Comparison of ENCODE assay signal across 1 cellular context in genomic region chr3:123066896-123067688, GRCh38.
TF ChIP-seq lines count a peak whose summit lies in the region.

Gene PDIA5, plus strand, starts transcription at chr3:123067025. Its CDS starts 140 bp downstream, at chr3:123067165.

TF ChIP-seq in K562, 482 proteins besides CTCF, POLR2A, EP300 and RAD21 (continued from another document and continues in another):
- TF ChIP-seq ZBTB34 (CRISPR knock-in tag; IDR thresholded peaks at IDR 0.05) (no peak), TAF9B (IDR thresholded peaks at IDR 0.05; ENCODE audit: partially characterized antibody) (no peak), FOSL1 (tag; conservative IDR thresholded peaks at IDR 0.05) (no peak), SREBF2 (CRISPR knock-in tag; IDR thresholded peaks at IDR 0.05) (no peak), MLX (CRISPR knock-in tag; conservative IDR thresholded peaks at IDR 0.05) (no peak), NFXL1 (CRISPR knock-in tag; IDR thresholded peaks at IDR 0.05) (no peak), GTF2F1 (IDR thresholded peaks at IDR 0.05; ENCODE audit: low read depth, low read length) (no peak), PURB (CRISPR knock-in tag; IDR thresholded peaks at IDR 0.05; ENCODE audit: low read depth) (no peak), DPF2 (IDR thresholded peaks at IDR 0.05) (no peak), ZNF655 (CRISPR knock-in tag; IDR thresholded peaks at IDR 0.05) (no peak), STAT5B (CRISPR knock-in tag; IDR thresholded peaks at IDR 0.05) (no peak), ELF4 (CRISPR knock-in tag; IDR thresholded peaks at IDR 0.05) (no peak), ZNF407 (IDR thresholded peaks at IDR 0.05; ENCODE audit: low read depth) (no peak), ELK3 (CRISPR knock-in tag; IDR thresholded peaks at IDR 0.05) (no peak), HNRNPUL1 (IDR thresholded peaks at IDR 0.05; ENCODE audit: low read length) (no peak), ZNF23 (CRISPR knock-in tag; IDR thresholded peaks at IDR 0.05) (no peak), ELF2 (CRISPR knock-in tag; IDR thresholded peaks at IDR 0.05) (no peak), ELF1 (tag; IDR thresholded peaks at IDR 0.05) (peak; percentile 28; the same call in 1 of the 2 replicates), MAFG (tag; conservative IDR thresholded peaks at IDR 0.05) (no peak), ZNF280B (CRISPR knock-in tag; IDR thresholded peaks at IDR 0.05) (no peak), FOXJ3 (CRISPR knock-in tag; IDR thresholded peaks at IDR 0.05) (no peak), ETS1 (conservative IDR thresholded peaks at IDR 0.05; ENCODE audit: control insufficient read depth, low read depth, low read length) (peak; percentile 84), THAP12 (CRISPR knock-in tag; IDR thresholded peaks at IDR 0.05) (no peak), ZEB2 (IDR thresholded peaks at IDR 0.05) (no peak), ZNF586 (CRISPR knock-in tag; conservative IDR thresholded peaks at IDR 0.05) (no peak), ZZZ3 (IDR thresholded peaks at IDR 0.05) (no peak), KAT7 (CRISPR knock-in tag; IDR thresholded peaks at IDR 0.05; ENCODE audit: borderline replicate concordance) (no peak), PHTF2 (CRISPR knock-in tag; IDR thresholded peaks at IDR 0.05) (no peak), ILF3 (IDR thresholded peaks at IDR 0.05; ENCODE audit: borderline replicate concordance) (no peak)
- TF ChIP-seq, protein P1, sequence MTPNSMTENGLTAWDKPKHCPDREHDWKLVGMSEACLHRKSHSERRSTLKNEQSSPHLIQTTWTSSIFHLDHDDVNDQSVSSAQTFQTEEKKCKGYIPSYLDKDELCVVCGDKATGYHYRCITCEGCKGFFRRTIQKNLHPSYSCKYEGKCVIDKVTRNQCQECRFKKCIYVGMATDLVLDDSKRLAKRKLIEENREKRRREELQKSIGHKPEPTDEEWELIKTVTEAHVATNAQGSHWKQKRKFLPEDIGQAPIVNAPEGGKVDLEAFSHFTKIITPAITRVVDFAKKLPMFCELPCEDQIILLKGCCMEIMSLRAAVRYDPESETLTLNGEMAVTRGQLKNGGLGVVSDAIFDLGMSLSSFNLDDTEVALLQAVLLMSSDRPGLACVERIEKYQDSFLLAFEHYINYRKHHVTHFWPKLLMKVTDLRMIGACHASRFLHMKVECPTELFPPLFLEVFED (CRISPR knock-in tag; conservative IDR thresholded peaks at IDR 0.05): no peak
- TF ChIP-seq, protein P2, sequence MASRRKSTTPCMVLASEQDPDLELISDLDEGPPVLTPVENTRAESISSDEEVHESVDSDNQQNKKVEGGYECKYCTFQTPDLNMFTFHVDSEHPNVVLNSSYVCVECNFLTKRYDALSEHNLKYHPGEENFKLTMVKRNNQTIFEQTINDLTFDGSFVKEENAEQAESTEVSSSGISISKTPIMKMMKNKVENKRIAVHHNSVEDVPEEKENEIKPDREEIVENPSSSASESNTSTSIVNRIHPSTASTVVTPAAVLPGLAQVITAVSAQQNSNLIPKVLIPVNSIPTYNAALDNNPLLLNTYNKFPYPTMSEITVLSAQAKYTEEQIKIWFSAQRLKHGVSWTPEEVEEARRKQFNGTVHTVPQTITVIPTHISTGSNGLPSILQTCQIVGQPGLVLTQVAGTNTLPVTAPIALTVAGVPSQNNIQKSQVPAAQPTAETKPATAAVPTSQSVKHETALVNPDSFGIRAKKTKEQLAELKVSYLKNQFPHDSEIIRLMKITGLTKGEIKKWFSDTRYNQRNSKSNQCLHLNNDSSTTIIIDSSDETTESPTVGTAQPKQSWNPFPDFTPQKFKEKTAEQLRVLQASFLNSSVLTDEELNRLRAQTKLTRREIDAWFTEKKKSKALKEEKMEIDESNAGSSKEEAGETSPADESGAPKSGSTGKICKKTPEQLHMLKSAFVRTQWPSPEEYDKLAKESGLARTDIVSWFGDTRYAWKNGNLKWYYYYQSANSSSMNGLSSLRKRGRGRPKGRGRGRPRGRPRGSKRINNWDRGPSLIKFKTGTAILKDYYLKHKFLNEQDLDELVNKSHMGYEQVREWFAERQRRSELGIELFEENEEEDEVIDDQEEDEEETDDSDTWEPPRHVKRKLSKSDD (conservative IDR thresholded peaks at IDR 0.05; ENCODE audit: low read length): no peak
- TF ChIP-seq, protein P3, sequence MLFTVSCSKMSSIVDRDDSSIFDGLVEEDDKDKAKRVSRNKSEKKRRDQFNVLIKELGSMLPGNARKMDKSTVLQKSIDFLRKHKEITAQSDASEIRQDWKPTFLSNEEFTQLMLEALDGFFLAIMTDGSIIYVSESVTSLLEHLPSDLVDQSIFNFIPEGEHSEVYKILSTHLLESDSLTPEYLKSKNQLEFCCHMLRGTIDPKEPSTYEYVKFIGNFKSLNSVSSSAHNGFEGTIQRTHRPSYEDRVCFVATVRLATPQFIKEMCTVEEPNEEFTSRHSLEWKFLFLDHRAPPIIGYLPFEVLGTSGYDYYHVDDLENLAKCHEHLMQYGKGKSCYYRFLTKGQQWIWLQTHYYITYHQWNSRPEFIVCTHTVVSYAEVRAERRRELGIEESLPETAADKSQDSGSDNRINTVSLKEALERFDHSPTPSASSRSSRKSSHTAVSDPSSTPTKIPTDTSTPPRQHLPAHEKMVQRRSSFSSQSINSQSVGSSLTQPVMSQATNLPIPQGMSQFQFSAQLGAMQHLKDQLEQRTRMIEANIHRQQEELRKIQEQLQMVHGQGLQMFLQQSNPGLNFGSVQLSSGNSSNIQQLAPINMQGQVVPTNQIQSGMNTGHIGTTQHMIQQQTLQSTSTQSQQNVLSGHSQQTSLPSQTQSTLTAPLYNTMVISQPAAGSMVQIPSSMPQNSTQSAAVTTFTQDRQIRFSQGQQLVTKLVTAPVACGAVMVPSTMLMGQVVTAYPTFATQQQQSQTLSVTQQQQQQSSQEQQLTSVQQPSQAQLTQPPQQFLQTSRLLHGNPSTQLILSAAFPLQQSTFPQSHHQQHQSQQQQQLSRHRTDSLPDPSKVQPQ (CRISPR knock-in tag; IDR thresholded peaks at IDR 0.05; ENCODE audit: borderline replicate concordance): no peak
